8 cellular contexts compared by ENCODE assay signal in the genomic region with DNA sequence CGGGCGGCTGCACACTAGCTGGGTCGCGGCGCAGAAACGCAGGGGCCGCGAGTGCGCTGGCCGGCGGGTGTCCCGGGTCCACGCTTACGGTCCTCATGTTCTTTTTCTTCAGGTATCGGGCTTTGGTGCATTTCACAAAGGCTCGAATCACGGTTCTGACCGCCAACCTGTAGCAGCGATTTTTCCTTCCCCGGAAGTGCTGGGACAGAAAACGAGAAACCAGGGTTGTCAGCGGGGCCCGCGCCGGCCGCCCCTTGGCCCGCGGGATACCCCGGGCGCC. TPM values are rescaled to one million over a fixed set of nuclear protein-coding genes. Genes with fewer than 3 reads are reported as not detected.
A peak's percentile ranks its signal among the peaks of the same experiment; 100 is the strongest.
DNase-seq lines count a peak whose midpoint lies in the region; ATAC-seq, FAIRE-seq and TF ChIP-seq lines count a peak whose summit lies in the region.

No MANE protein-coding gene starts in this region.

- H3K4me1 ChIP-seq in A549 = peaks cover 27% of the 10 kb centered on the region
- H3K4me1 ChIP-seq in HAP-1 = peaks cover 35% of the 10 kb centered on the region
- H3K4me1 ChIP-seq in tibial nerve = peaks cover 4 to 67% (median 21%) of the 10 kb centered on the region in 4 donors

- peak overlapping the region; percentile 93 for H3K4me3 Mint-ChIP-seq in activated naive CD8-positive, alpha-beta T cell treated with anti-CD3 and anti-CD28 coated beads, Interleukin-2, amount 10 ng/mL, durations not matched to agents 7 days and 5 days

- H3K27ac ChIP-seq in A549 (peak overlapping the region; percentile 88 to 100), tibial nerve (peak overlapping the region; percentile 53 to 91 (median 84))

- H3K9me3 ChIP-seq in A549 (no peaks in the 10 kb centered on the region), HAP-1 (no peaks in the 10 kb centered on the region), tibial nerve (no peaks in the 10 kb centered on the region)

- no peak for TF ChIP-seq EP300 in A549 (IDR thresholded peaks at IDR 0.05)
- no peak for TF ChIP-seq EP300 in tibial nerve (IDR thresholded peaks at IDR 0.05)

- H3K4me2 ChIP-seq in A549 = peak overlapping the region; percentile 85

- TF ChIP-seq POLR2A in A549 (IDR thresholded peaks at IDR 0.05; ENCODE audit: low read length) (no peak), tibial nerve (IDR thresholded peaks at IDR 0.05) (no peak)

- no peak for TF ChIP-seq CTCF in A549 (IDR thresholded peaks at IDR 0.05)
- TF ChIP-seq CTCF in tibial nerve (IDR thresholded peaks at IDR 0.05) = no peak

- DNase-seq in A549 (ENCODE audit: low read depth in 1 of 2, low spot score in 1 of 2) (no peak), HAP-1 (ENCODE audit: low spot score in 2 of 2) (no peak), left colon (no peak), tibial nerve (ENCODE audit: low spot score in 2 of 2) (no peak), NCI-H524 (lab: John Stamatoyannopoulos, UW) (no peak), HuH-7 (ENCODE audit: low spot score) (no peak)
- DNase-seq in activated naive CD8-positive, alpha-beta T cell treated with anti-CD3 and anti-CD28 coated beads, Interleukin-2, amount 10 ng/mL, durations not matched to agents 7 days and 5 days = no peak

- no peak for TF ChIP-seq RAD21 in A549 (conservative IDR thresholded peaks at IDR 0.05 in 1 of 2, IDR thresholded peaks at IDR 0.05 in 1 of 2)

- H3K27me3 Mint-ChIP-seq in activated naive CD8-positive, alpha-beta T cell treated with anti-CD3 and anti-CD28 coated beads, Interleukin-2, amount 10 ng/mL, durations not matched to agents 7 days and 5 days = no peaks in the 10 kb centered on the region

- H3K4me1 Mint-ChIP-seq in activated naive CD8-positive, alpha-beta T cell treated with anti-CD3 and anti-CD28 coated beads, Interleukin-2, amount 10 ng/mL, durations not matched to agents 7 days and 5 days = peaks cover 23% of the 10 kb centered on the region

- ATAC-seq in A549 (peak in 1 of 2 experiments; percentile 9; a peak in 3 of 6 replicates), left colon (peak; percentile 14), HG02870 (IDR thresholded peaks at IDR 0.05; ENCODE audit: unreplicated experiment) (no peak)
- ATAC-seq in activated naive CD8-positive, alpha-beta T cell treated with anti-CD3 and anti-CD28 coated beads, Interleukin-2, amount 10 ng/mL, durations not matched to agents 7 days and 5 days (ENCODE audit: low read depth) = peak; percentile 1

- intact Hi-C loops in left colon (cut with DNase I, micrococcal nuclease) = no loop called here

- in situ Hi-C loops in HAP-1 (cut with MboI; ENCODE audit: low sequenced_read_pairs) = no loop called here

- H3K4me3 ChIP-seq in A549 (peak overlapping the region; percentile 69), HAP-1 (peak overlapping the region; percentile 93), tibial nerve (peak overlapping the region; percentile 76 to 98 (median 88))

- FAIRE-seq in A549 (lab: Jason Lieb, UNC) = no peak

- peak overlapping the region; percentile 95 for H3K27ac Mint-ChIP-seq in activated naive CD8-positive, alpha-beta T cell treated with anti-CD3 and anti-CD28 coated beads, Interleukin-2, amount 10 ng/mL, durations not matched to agents 7 days and 5 days

- H3K36me3 Mint-ChIP-seq in activated naive CD8-positive, alpha-beta T cell treated with anti-CD3 and anti-CD28 coated beads, Interleukin-2, amount 10 ng/mL, durations not matched to agents 7 days and 5 days = peaks cover 13% of the 10 kb centered on the region

- WGBS in A549 (ENCODE audit: missing lambda C conversion rate) = 0% methylated on average over 8 of the region's 30 CpGs
- 0% methylated on average over 23 to 30 of the region's 30 CpGs for WGBS in tibial nerve, 2 donors

- H3K9me3 Mint-ChIP-seq in activated naive CD8-positive, alpha-beta T cell treated with anti-CD3 and anti-CD28 coated beads, Interleukin-2, amount 10 ng/mL, durations not matched to agents 7 days and 5 days = no peaks in the 10 kb centered on the region

- CTCF ChIA-PET in A549 (lab: Yijun Ruan, JAX) = interaction anchor here (1.9 to 3.8 kb wide), 2 partner anchors 35 to 98 kb away, joined by 11 to 21 read pairs; no protein-coding TSS in a partner anchor

- POLR2A ChIA-PET in A549 (lab: Yijun Ruan, JAX) = interaction anchor here (0.6 to 2.3 kb wide), 3 partner anchors 31 to 415 kb away, joined by 3 to 12 read pairs (median 4); a partner anchor contains a TSS
- POLR2A ChIA-PET in activated naive CD8-positive, alpha-beta T cell treated with anti-CD3 and anti-CD28 coated beads, Interleukin-2, amount 10 ng/mL, durations not matched to agents 7 days and 5 days (lab: Charles Lee) = interaction anchor here (1.0 to 4.5 kb wide), 9 partner anchors 8 to 98 kb away, joined by 3 to 32 read pairs (median 4); a partner anchor contains a TSS

- H3K27me3 ChIP-seq in HAP-1 (ENCODE audit: low read depth) (no peaks in the 10 kb centered on the region), tibial nerve (no peaks in the 10 kb centered on the region)

- peaks cover 69% of the 10 kb centered on the region for H3K36me3 ChIP-seq in HAP-1 (replicated peaks)
- H3K36me3 ChIP-seq in tibial nerve = peaks cover 0 to 50% (median 0%) of the 10 kb centered on the region in 3 donors

TF ChIP-seq in A549, 52 proteins besides CTCF, POLR2A, EP300 and RAD21:
- no peak for TF ChIP-seq CBX2 (IDR thresholded peaks at IDR 0.05; ENCODE audit: borderline replicate concordance, low read depth)
- TF ChIP-seq JUNB (IDR thresholded peaks at IDR 0.05) = no peak
- TF ChIP-seq RFX5 (IDR thresholded peaks at IDR 0.05) = no peak
- no peak for TF ChIP-seq KDM1A (IDR thresholded peaks at IDR 0.05; ENCODE audit: low read depth)
- TF ChIP-seq MAZ (IDR thresholded peaks at IDR 0.05; ENCODE audit: borderline replicate concordance, low read depth, low read length) = no peak
- TF ChIP-seq FOSL2 (IDR thresholded peaks at IDR 0.05) = no peak
- no peak for TF ChIP-seq FOSL2 (CRISPR knock-in tag; IDR thresholded peaks at IDR 0.05)
- no peak for TF ChIP-seq CEBPB (IDR thresholded peaks at IDR 0.05)
- no peak for TF ChIP-seq RNF2 (IDR thresholded peaks at IDR 0.05; ENCODE audit: borderline replicate concordance, low read depth)
- TF ChIP-seq FOSB (CRISPR knock-in tag; IDR thresholded peaks at IDR 0.05) = no peak
- TF ChIP-seq FOXS1 (CRISPR knock-in tag; IDR thresholded peaks at IDR 0.05) = no peak
- no peak for TF ChIP-seq KDM5A (IDR thresholded peaks at IDR 0.05)
- no peak for TF ChIP-seq ZSCAN20 (CRISPR knock-in tag; IDR thresholded peaks at IDR 0.05)

RNA-seq across cellular contexts. Expression of a gene that starts 0.3 kb away (rescaled TPM):
- polyA plus RNA-seq in A549 (2011; rRNA removed) = 146 and 163 TPM in 2 replicates
- 151 and 186 TPM in 2 replicates for polyA plus RNA-seq in A549 (2012; cell fraction: cytosol; rRNA removed)
- polyA plus RNA-seq in A549 (2012; cell fraction: nucleus; rRNA removed) = 78.1 and 104 TPM in 2 replicates
- polyA plus RNA-seq in A549 (2017; fragmentation: RNase III; extraction: RNeasy Plus Mini Kit Qiagen cat#74134 plus additional on column Dnase treatment) = 151 to 164 TPM (median 158 TPM) in 3 replicates
- 50.5 and 55.7 TPM in 2 replicates for polyA minus RNA-seq in A549 (2011; rRNA and poly(A)+ RNA removed)
- 100 to 1,000 TPM in 1 of 2 experiments, 10 to 100 TPM in 1; 98.6 to 101 TPM for total RNA-seq in activated naive CD8-positive, alpha-beta T cell treated with anti-CD3 and anti-CD28 coated beads, Interleukin-2, amount 10 ng/mL, durations not matched to agents 7 days and 5 days
- 10 to 100 TPM; 82.1 to 96.7 TPM for total RNA-seq in left colon
- 100 to 1,000 TPM in 3 of 4 donors, 10 to 100 TPM in 1; 84.9 to 165 (median 139) TPM for total RNA-seq in tibial nerve

RNA-seq across cellular contexts. Expression of a gene that starts 7.6 kb away (rescaled TPM):
- polyA plus RNA-seq in A549 (2011; rRNA removed) (111 TPM in 2 replicates), A549 (2017; fragmentation: RNase III; extraction: RNeasy Plus Mini Kit Qiagen cat#74134 plus additional on column Dnase treatment) (80.3 to 93.3 TPM (median 85.5 TPM) in 3 replicates)
- 63.8 and 64.7 TPM in 2 replicates for polyA plus RNA-seq in A549 (2012; cell fraction: cytosol; rRNA removed)
- polyA plus RNA-seq in A549 (2012; cell fraction: nucleus; rRNA removed) = 470 and 556 TPM in 2 replicates
- polyA minus RNA-seq in A549 (2011; rRNA and poly(A)+ RNA removed) = 32.8 and 37.7 TPM in 2 replicates
- 100 to 1,000 TPM; 201 to 211 TPM for total RNA-seq in activated naive CD8-positive, alpha-beta T cell treated with anti-CD3 and anti-CD28 coated beads, Interleukin-2, amount 10 ng/mL, durations not matched to agents 7 days and 5 days
- total RNA-seq in left colon (100 to 1,000 TPM; 115 to 129 TPM), tibial nerve (100 to 1,000 TPM; 311 to 362 (median 339) TPM)

RNA-seq across cellular contexts. Expression of a gene that starts 14.3 kb away (rescaled TPM):
- polyA plus RNA-seq in A549 (2011; rRNA removed) = not detected in 2 replicates
- 0.07 and 0.12 TPM in 2 replicates for polyA plus RNA-seq in A549 (2012; cell fraction: cytosol; rRNA removed)
- 0.05 TPM in 1 of 2 replicates, not detected in the other for polyA plus RNA-seq in A549 (2012; cell fraction: nucleus; rRNA removed)
- polyA plus RNA-seq in A549 (2017; fragmentation: RNase III; extraction: RNeasy Plus Mini Kit Qiagen cat#74134 plus additional on column Dnase treatment) = 0.05 TPM in 1 of 3 replicates, not detected in the others
- polyA minus RNA-seq in A549 (2011; rRNA and poly(A)+ RNA removed) = not detected in 2 replicates
- total RNA-seq in activated naive CD8-positive, alpha-beta T cell treated with anti-CD3 and anti-CD28 coated beads, Interleukin-2, amount 10 ng/mL, durations not matched to agents 7 days and 5 days = not detected
- 1 to 10 TPM in 1 of 2 donors, under 1 TPM in 1; 0.76 to 2.7 TPM for total RNA-seq in left colon
- total RNA-seq in tibial nerve = 10 to 100 TPM; 13.8 to 32.6 (median 19.4) TPM

RNA-seq across cellular contexts. Expression of a gene that starts 28.7 kb away (rescaled TPM):
- polyA plus RNA-seq in A549 (2011; rRNA removed) (3.7 and 4.0 TPM in 2 replicates), A549 (2017; fragmentation: RNase III; extraction: RNeasy Plus Mini Kit Qiagen cat#74134 plus additional on column Dnase treatment) (4.2 to 5.3 TPM (median 4.8 TPM) in 3 replicates)
- polyA plus RNA-seq in A549 (2012; cell fraction: cytosol; rRNA removed) = 8.6 and 13.7 TPM in 2 replicates
- polyA plus RNA-seq in A549 (2012; cell fraction: nucleus; rRNA removed) = 17.7 and 31.1 TPM in 2 replicates
- polyA minus RNA-seq in A549 (2011; rRNA and poly(A)+ RNA removed) = 1.2 and 1.3 TPM in 2 replicates
- under 1 TPM; 0.36 to 0.85 TPM for total RNA-seq in activated naive CD8-positive, alpha-beta T cell treated with anti-CD3 and anti-CD28 coated beads, Interleukin-2, amount 10 ng/mL, durations not matched to agents 7 days and 5 days
- total RNA-seq in left colon (10 to 100 TPM; 40.1 to 81.5 TPM), tibial nerve (100 to 1,000 TPM; 142 to 261 (median 161) TPM)

RNA-seq across cellular contexts. Expression of a gene that starts 31.8 kb away (rescaled TPM):
- polyA plus RNA-seq in A549 (2011; rRNA removed) = 49.8 and 62.0 TPM in 2 replicates
- polyA plus RNA-seq in A549 (2012; cell fraction: cytosol; rRNA removed) = 155 and 157 TPM in 2 replicates
- polyA plus RNA-seq in A549 (2012; cell fraction: nucleus; rRNA removed) = 96.0 and 111 TPM in 2 replicates
- 97.2 to 102 TPM (median 97.9 TPM) in 3 replicates for polyA plus RNA-seq in A549 (2017; fragmentation: RNase III; extraction: RNeasy Plus Mini Kit Qiagen cat#74134 plus additional on column Dnase treatment)
- 13.1 and 17.2 TPM in 2 replicates for polyA minus RNA-seq in A549 (2011; rRNA and poly(A)+ RNA removed)
- total RNA-seq in activated naive CD8-positive, alpha-beta T cell treated with anti-CD3 and anti-CD28 coated beads, Interleukin-2, amount 10 ng/mL, durations not matched to agents 7 days and 5 days = 10 to 100 TPM; 87.3 to 97.1 TPM
- 100 to 1,000 TPM; 175 to 212 TPM for total RNA-seq in left colon
- 100 to 1,000 TPM in 3 of 4 donors, 10 to 100 TPM in 1; 63.9 to 128 (median 105) TPM for total RNA-seq in tibial nerve
